In genomic region chr2:108589786-108590185, GRCh38 we compare ENCODE assay signal across 20 cellular contexts. TPM values are rescaled to one million over a fixed set of nuclear protein-coding genes. Genes with fewer than 3 reads are reported as not detected.
A peak's percentile ranks its signal among the peaks of the same experiment; 100 is the strongest.
DNase-seq lines count a peak whose midpoint lies in the region; ATAC-seq, FAIRE-seq and TF ChIP-seq lines count a peak whose summit lies in the region.
"Had no signal": no experiment of that assay in that cellular context is flagged by ENCODE, and none has a peak within 500 bp of the region (broad histone marks: within the 10 kb centered on the region; RNA-seq: fewer than 3 reads in every experiment).

No MANE protein-coding gene starts in this region.

- no peak overlapping the region; the same call in 1 of the 2 replicates for H3K4me3 ChIP-seq in HL-60 (replicated peaks; ENCODE audit: insufficient read depth, low read length)
- peak overlapping the region; percentile 69 for H3K4me3 ChIP-seq in adipocyte (ENCODE audit: low read length)
- H3K4me3 ChIP-seq in hepatocyte: no peak overlapping the region
- H3K4me3 ChIP-seq in smooth muscle cell: no peak overlapping the region
- no peak overlapping the region for H3K4me3 ChIP-seq in pancreas
- H3K4me3 ChIP-seq: right atrium auricular region had no signal

- H3K4me1 ChIP-seq in adipocyte (ENCODE audit: control insufficient read depth, insufficient read depth, low read length) (peaks cover 73% of the 10 kb centered on the region), hepatocyte (ENCODE audit: insufficient read depth) (peaks cover 53% of the 10 kb centered on the region), smooth muscle cell (ENCODE audit: low read depth) (peaks cover 51% of the 10 kb centered on the region), pancreas (peaks cover 24 to 47% (median 28%) of the 10 kb centered on the region in 3 donors)

- WGBS in hepatocyte (ENCODE audit: low lambda C conversion rate, missing lambda C conversion rate): 96% methylated on average over 2 of the region's 2 CpGs
- 89% methylated on average over 2 of the region's 2 CpGs for WGBS in smooth muscle cell (ENCODE audit: low lambda C conversion rate)
- 78 to 79% methylated on average over 2 of the region's 2 CpGs for WGBS in pancreas, 2 donors

- H3K79me2 ChIP-seq in hepatocyte: peaks cover 84% of the 10 kb centered on the region
- H3K79me2 ChIP-seq in smooth muscle cell (ENCODE audit: low read depth): peaks cover 71% of the 10 kb centered on the region

- FAIRE-seq in pancreas (lab: Jason Lieb, UNC): no peak
- FAIRE-seq: H54, keratinocyte had no signal

- peaks cover 39% of the 10 kb centered on the region for H3F3A ChIP-seq in smooth muscle cell (ENCODE audit: low read depth)

- no peak overlapping the region for H3K9ac ChIP-seq in adipocyte (ENCODE audit: low read length)
- H3K9ac ChIP-seq in smooth muscle cell (ENCODE audit: low read depth): no peak overlapping the region

- DNase-seq in HL-60 (ENCODE audit: low read depth in 1 of 2, low spot score in 1 of 2): no peak
- DNase-seq in adipocyte (ENCODE audit: low read depth): no peak
- no peak for DNase-seq in hepatocyte (ENCODE audit: low spot score)
- DNase-seq in smooth muscle cell (lab: John Stamatoyannopoulos, UW; ENCODE audit: unreplicated experiment): no peak
- no peak for DNase-seq in pancreas
- no peak for DNase-seq in NCI-H1092 treated with DMSO at 0.1 percent for 48 hours (lab: John Stamatoyannopoulos, UW)
- no peak for DNase-seq in RPMI8226
- no peak for DNase-seq in DMS79 treated with DMSO at 0.1 percent for 48 hours (lab: John Stamatoyannopoulos, UW)
- DNase-seq: activated CD8-positive, alpha-beta T cell treated with anti-CD3 and anti-CD28 coated beads, Interleukin-2, amount 10 ng/mL, durations not matched to agents 7 days and 5 days; activated naive CD8-positive, alpha-beta T cell treated with anti-CD3 and anti-CD28 coated beads, Interleukin-2, amount 10 ng/mL, durations not matched to agents 7 days and 5 days; effector CD4-positive, alpha-beta T cell; MV-4-11; NCI-H2029 treated with DMSO at 0.1 percent for 48 hours; NCI-H524; SHP77; T-cell had no signal

- H4K20me1 ChIP-seq in hepatocyte (ENCODE audit: insufficient read depth, poor library complexity, severe bottlenecking) (peaks cover 8% of the 10 kb centered on the region), smooth muscle cell (ENCODE audit: low read depth) (peaks cover 2% of the 10 kb centered on the region)

- H3K36me3 ChIP-seq in adipocyte (ENCODE audit: control insufficient read depth, insufficient read depth, low read length, severe bottlenecking) (no peaks in the 10 kb centered on the region), hepatocyte (replicated peaks; ENCODE audit: insufficient read depth, low read depth) (no peaks in the 10 kb centered on the region), smooth muscle cell (ENCODE audit: low read depth) (no peaks in the 10 kb centered on the region), pancreas (no peaks in the 10 kb centered on the region)
- H3K36me3 ChIP-seq: right atrium auricular region had no signal

- H3K27me3 ChIP-seq in HL-60 (ENCODE audit: insufficient read depth, poor library complexity, severe bottlenecking) (no peaks in the 10 kb centered on the region), adipocyte (replicated peaks; ENCODE audit: control insufficient read depth, insufficient read depth, low read length) (no peaks in the 10 kb centered on the region), hepatocyte (no peaks in the 10 kb centered on the region), smooth muscle cell (ENCODE audit: low read depth) (no peaks in the 10 kb centered on the region), pancreas (no peaks in the 10 kb centered on the region)
- H3K27me3 ChIP-seq: right atrium auricular region had no signal

- H3K4me2 ChIP-seq in hepatocyte: no peak overlapping the region
- no peak overlapping the region for H3K4me2 ChIP-seq in smooth muscle cell

- H3K9me2 ChIP-seq in hepatocyte (replicated peaks; ENCODE audit: insufficient read depth): no peaks in the 10 kb centered on the region

- no peak overlapping the region for H2AFZ ChIP-seq in hepatocyte
- H2AFZ ChIP-seq in smooth muscle cell (ENCODE audit: low read depth): no peak overlapping the region

- no peak for ATAC-seq in pancreas
- ATAC-seq: activated CD8-positive, alpha-beta T cell treated with anti-CD3 and anti-CD28 coated beads, Interleukin-2, amount 10 ng/mL, durations not matched to agents 7 days and 5 days; T-cell had no signal

- TF ChIP-seq CTCF in HL-60 (IDR thresholded peaks at IDR 0.05; ENCODE audit: insufficient read depth, low read length): no peak
- no peak for TF ChIP-seq CTCF in hepatocyte (IDR thresholded peaks at IDR 0.05; ENCODE audit: poor library complexity)
- no peak for TF ChIP-seq CTCF in smooth muscle cell (IDR thresholded peaks at IDR 0.05; ENCODE audit: borderline replicate concordance, insufficient read depth, poor library complexity, severe bottlenecking)
- TF ChIP-seq CTCF in pancreas (IDR thresholded peaks at IDR 0.05): no peak

- peak overlapping the region; percentile 72 for H3K27ac ChIP-seq in HL-60 (replicated peaks)
- H3K27ac ChIP-seq in hepatocyte: peak overlapping the region; percentile 80
- H3K27ac ChIP-seq in smooth muscle cell (ENCODE audit: low read depth): peak overlapping the region; percentile 88
- peak overlapping the region in 1 of 4 donors; percentile 80 for H3K27ac ChIP-seq in pancreas
- H3K27ac ChIP-seq: right atrium auricular region, VCaP had no signal

- intact Hi-C loops in pancreas (cut with DNase I): loop anchor here in 1 of 3 donors (10.0 kb wide), 1 partner anchor 235 kb away; no protein-coding TSS in a partner anchor

- H3K9me3 ChIP-seq in adipocyte (ENCODE audit: control insufficient read depth, low read length): no peaks in the 10 kb centered on the region
- no peaks in the 10 kb centered on the region for H3K9me3 ChIP-seq in hepatocyte (ENCODE audit: low read depth)
- H3K9me3 ChIP-seq in smooth muscle cell (replicated peaks; ENCODE audit: low read depth): no peaks in the 10 kb centered on the region
- H3K9me3 ChIP-seq in pancreas: no peaks in the 10 kb centered on the region
- H3K9me3 ChIP-seq: right atrium auricular region had no signal

RNA-seq across cellular contexts. Expression of gene LIMS1, which starts 55.5 kb away (rescaled TPM):
- total RNA-seq in hepatocyte (64.6 and 102 TPM in 2 replicates), smooth muscle cell (147 and 155 TPM in 2 replicates), pancreas (10 to 100 TPM; 16.3 to 45.7 (median 18.2) TPM)
- polyA plus RNA-seq in hepatocyte (37.1 and 40.0 TPM in 2 replicates), smooth muscle cell (56.9 and 63.1 TPM in 2 replicates), pancreas (1 to 10 TPM; 7.9 to 9.4 TPM)
